ENCODE assay signal across 8 cellular contexts in genomic region chr10:102743588-102744373, GRCh38. TPM values are rescaled to one million over a fixed set of nuclear protein-coding genes. Genes with fewer than 3 reads are reported as not detected.
DNase-seq lines count a peak whose midpoint lies in the region; ATAC-seq lines count a peak whose summit lies in the region.

Gene WBP1L, plus strand, starts transcription at chr10:102743948. Its CDS starts 106 bp downstream, at chr10:102744054.

- DNase-seq in COLO829 (ENCODE audit: low spot score), result peak; percentile 96
- DNase-seq in HT1080 (ENCODE audit: low read depth), result peak; percentile 99
- peak; percentile 99 for DNase-seq in NOMO-1 treated with DMSO at 0.1 percent for 48 hours (lab: John Stamatoyannopoulos, UW; ENCODE audit: unreplicated experiment)
- DNase-seq in activated CD8-positive, alpha-beta memory T cell treated with anti-CD3 and anti-CD28 coated beads for 4 hours (ENCODE audit: low read depth in 2 of 2), result peak; percentile 92 to 93
- peak; percentile 95 to 98 (median 96) for DNase-seq in effector memory CD8-positive, alpha-beta T cell
- DNase-seq in medulla oblongata (ENCODE audit: extremely low spot score), result peak; percentile 100
- peak; percentile 92 for DNase-seq in stimulated activated CD8-positive, alpha-beta memory T cell treated with anti-CD3 and anti-CD28 coated beads, Interleukin-12 subunit alpha, Interleukin-12 subunit beta, amount 100 ng/mL, for 1 hour (ENCODE audit: low read depth)

- H3K4me1 Mint-ChIP-seq in effector memory CD8-positive, alpha-beta T cell (ENCODE audit: low read depth in 2 of 2), result peaks cover 31 to 45% of the 10 kb centered on the region in 2 donors

- H3K36me3 Mint-ChIP-seq in effector memory CD8-positive, alpha-beta T cell (ENCODE audit: insufficient read depth), result peaks cover 11% of the 10 kb centered on the region

- no peaks in the 10 kb centered on the region for H3K27me3 Mint-ChIP-seq in effector memory CD8-positive, alpha-beta T cell

- H3K4me3 Mint-ChIP-seq in effector memory CD8-positive, alpha-beta T cell, result peak within 1 kb of the TSS; percentile 81 to 93

- H3K9me3 Mint-ChIP-seq in effector memory CD8-positive, alpha-beta T cell, result peaks cover 4 to 8% of the 10 kb centered on the region in 2 donors

- peak; percentile 93 for ATAC-seq in GM21360 (IDR thresholded peaks at IDR 0.05; ENCODE audit: unreplicated experiment)
- ATAC-seq in effector memory CD8-positive, alpha-beta T cell (replicated peaks), result peak; percentile 95

- peak within 1 kb of the TSS; percentile 85 to 92 for H3K27ac Mint-ChIP-seq in effector memory CD8-positive, alpha-beta T cell

RNA-seq across cellular contexts. Expression of gene WBP1L, which starts in this region (rescaled TPM):
- total RNA-seq in HT1080 (2014; rRNA removed; shearing (Covaris generic)), result 19.0 and 25.7 TPM in 2 replicates
- 26.4 and 30.8 TPM in 2 replicates for polyA plus RNA-seq in HT1080 (2015; cell fraction: cytosol; rRNA removed)
- polyA plus RNA-seq in HT1080 (2015; cell fraction: nucleus; rRNA removed), result 13.4 and 14.4 TPM in 2 replicates

Comparison
In these comparisons a context has a peak if more than half of its experiments do, and no peak if none do; other contexts are left out.
1. Peak in every context shown above with its lines: DNase-seq and ATAC-seq.